In the genomic region with DNA sequence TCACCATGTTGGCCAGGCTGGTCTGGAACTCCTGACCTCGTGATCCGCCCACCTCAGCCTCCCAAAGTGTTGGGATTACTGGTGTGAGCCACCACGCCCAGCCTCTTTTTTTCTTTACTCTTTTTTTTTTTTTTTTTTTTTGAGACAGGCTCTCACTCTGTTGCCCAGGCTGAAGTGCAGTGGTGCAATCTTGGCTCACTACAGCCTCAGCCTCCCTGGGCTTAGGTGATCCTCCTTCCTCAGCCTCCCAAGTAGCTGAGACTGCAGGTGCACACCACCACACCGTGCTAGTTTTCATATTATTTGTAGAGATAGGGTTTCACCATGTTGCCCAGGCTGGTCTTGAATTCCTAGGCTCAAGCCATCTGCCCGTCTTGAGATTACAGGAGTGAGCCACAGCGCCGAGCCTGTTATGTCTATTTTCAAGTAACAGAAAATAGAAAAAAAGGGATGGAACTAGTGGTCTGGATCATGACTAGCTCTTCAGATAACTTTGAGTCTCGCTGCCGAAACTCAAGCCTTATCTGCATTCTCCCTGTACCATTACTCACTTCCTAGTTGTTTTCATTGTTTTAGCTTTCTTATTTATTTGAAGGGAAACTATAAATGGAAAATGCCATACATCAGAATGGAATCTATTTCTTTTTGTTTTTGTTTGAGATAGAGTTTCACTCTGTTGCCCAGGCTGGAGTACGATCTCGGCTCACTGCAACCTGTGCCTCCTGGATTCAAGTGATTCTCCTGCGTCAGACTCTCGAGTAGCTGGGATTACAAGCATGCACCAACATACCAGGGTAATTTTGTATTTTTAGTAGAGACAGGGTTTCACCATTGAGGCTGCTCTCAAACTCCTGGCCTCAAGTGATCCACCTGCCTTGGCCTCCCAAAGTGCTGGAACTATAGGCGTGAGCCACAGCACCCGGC, we compare ENCODE assay signal across 14 cellular contexts. TPM values are rescaled to one million over a fixed set of nuclear protein-coding genes. Genes with fewer than 3 reads are reported as not detected.
"Had no signal": no experiment of that assay in that cellular context is flagged by ENCODE, and none has a peak within 500 bp of the region (broad histone marks: within the 10 kb centered on the region; RNA-seq: fewer than 3 reads in every experiment).

No MANE protein-coding gene starts in this region.

RNA-seq across cellular contexts. Expression of a gene that starts 8.0 kb away (rescaled TPM):
- total RNA-seq: adrenal gland; ascending aorta; breast epithelium; fibroblast of lung; heart right ventricle; liver; myocyte; natural killer cell treated with Interleukin-12 subunit alpha and Interleukin-12 subunit beta and Interleukin-15 and Interleukin-18, amount 100 ng/mL, for 72 hours; osteocyte; sciatic nerve; SK-MEL-5; smooth muscle cell; T-helper 2 cell treated with Interferon-gamma antibody and Interleukin-4, amounts not matched to agents 100 ng/mL and 5 ng/mL, for 36 hours had no signal
- polyA plus RNA-seq: adrenal gland, fibroblast of lung, liver, smooth muscle cell had no signal

RNA-seq across cellular contexts. Expression of a gene that starts 17.1 kb away (rescaled TPM):
- total RNA-seq: ascending aorta, osteocyte had no signal

RNA-seq across cellular contexts. Expression of a gene that starts 56.2 kb away (rescaled TPM):
- total RNA-seq: ascending aorta, foreskin keratinocyte, SK-MEL-5, smooth muscle cell had no signal
